In the genomic region with DNA sequence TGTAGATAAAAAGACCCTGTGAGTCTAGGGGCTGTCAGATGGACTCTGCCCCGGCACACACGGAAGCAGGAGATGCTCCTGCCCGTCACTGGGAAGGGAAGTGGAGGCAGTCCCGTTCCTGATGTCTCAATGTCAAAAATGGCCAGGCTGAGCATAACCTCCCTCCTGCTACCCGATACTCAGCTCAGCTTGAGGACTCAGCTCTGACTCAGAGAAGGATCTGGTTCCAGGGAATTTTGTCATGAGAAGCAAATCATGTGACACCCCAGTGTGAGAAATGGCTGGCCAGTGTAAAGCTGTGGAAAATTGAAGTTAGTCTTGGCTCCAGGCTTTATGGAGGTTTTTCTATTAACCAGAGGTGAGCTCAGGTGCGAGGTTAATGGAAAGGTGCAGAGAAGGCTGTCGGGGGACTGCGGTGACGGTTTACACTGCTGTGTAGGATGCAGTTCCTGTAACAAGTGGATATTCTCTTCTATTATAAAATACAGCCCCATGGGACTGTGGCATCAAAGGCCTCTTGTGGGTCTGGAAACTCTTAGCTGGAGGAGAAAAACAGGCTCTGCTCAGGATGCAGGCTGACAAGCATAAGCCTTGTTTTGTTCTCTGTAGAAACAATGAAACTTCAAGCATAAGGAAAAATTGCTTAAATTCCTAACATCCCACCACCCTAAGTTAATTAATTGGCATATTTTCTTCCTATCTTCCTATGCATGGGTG, we compare ENCODE assay signal across 8 cellular contexts. TPM values are rescaled to one million over a fixed set of nuclear protein-coding genes. Genes with fewer than 3 reads are reported as not detected.
DNase-seq lines count a peak whose midpoint lies in the region; ATAC-seq and TF ChIP-seq lines count a peak whose summit lies in the region.

No MANE protein-coding gene starts in this region.

- peak overlapping the region in 1 of 2 experiments; percentile 42; a peak in 2 of 4 replicates for H3K27ac ChIP-seq in SK-N-SH (ENCODE audit: low read depth in 2 of 2, low read length in 1 of 2)
- H3K27ac ChIP-seq in gastrocnemius medialis, result peak overlapping the region in 1 of 4 donors; percentile 27

- H3K9me3 ChIP-seq in SK-N-SH, result no peaks in the 10 kb centered on the region
- no peaks in the 10 kb centered on the region for H3K9me3 ChIP-seq in gastrocnemius medialis

- WGBS in SK-N-SH (ENCODE audit: low lambda C conversion rate), result 61% methylated on average over 9 of the region's 9 CpGs

- no peak for TF ChIP-seq POLR2A in gastrocnemius medialis (IDR thresholded peaks at IDR 0.05)

- H2AFZ ChIP-seq in SK-N-SH (ENCODE audit: low read depth), result peak overlapping the region; percentile 75; the same call in 1 of the 2 replicates

- no peak overlapping the region for H3K4me3 ChIP-seq in SK-N-SH (ENCODE audit: low read depth in 2 of 2, low read length in 1 of 2)
- no peak overlapping the region for H3K4me3 ChIP-seq in gastrocnemius medialis

- no peak overlapping the region for H3K9ac ChIP-seq in SK-N-SH

- DNase-seq in GM04504 (ENCODE audit: low read depth), result peak; percentile 80
- no peak for DNase-seq in SK-N-SH
- DNase-seq in glomerular endothelial cell (ENCODE audit: extremely low read depth, low read depth, low spot score), result peak; percentile 5
- DNase-seq in gastrocnemius medialis, result peak; percentile 59
- no peak for DNase-seq in NCI-H2081 treated with DMSO at 0.1 percent for 48 hours (lab: John Stamatoyannopoulos, UW)

- ATAC-seq in gastrocnemius medialis (peak; percentile 100), HG03280 (IDR thresholded peaks at IDR 0.05; ENCODE audit: unreplicated experiment) (no peak), HG03135 (IDR thresholded peaks at IDR 0.05; ENCODE audit: unreplicated experiment) (no peak), HG02571 (IDR thresholded peaks at IDR 0.05; ENCODE audit: unreplicated experiment) (no peak)

- POLR2A ChIA-PET in SK-N-SH (lab: Yijun Ruan, JAX), result no interaction called here

- intact Hi-C loops in gastrocnemius medialis (cut with DNase I; ENCODE audit: low total_unique reads), result no loop called here

- no peak for TF ChIP-seq RAD21 in SK-N-SH (IDR thresholded peaks at IDR 0.05; ENCODE audit: low read length)

- peaks cover 0 to 7% of the 10 kb centered on the region in 2 experiments; a peak in 2 of 4 replicates for H3K4me1 ChIP-seq in SK-N-SH (ENCODE audit: control insufficient read depth in 1 of 2, insufficient read depth in 2 of 2, low read depth in 1 of 2, low read length in 1 of 2)
- peaks cover 9 to 10% of the 10 kb centered on the region in 2 donors for H3K4me1 ChIP-seq in gastrocnemius medialis

- no peak for TF ChIP-seq CTCF in SK-N-SH (IDR thresholded peaks at IDR 0.05)
- no peak for TF ChIP-seq CTCF in gastrocnemius medialis (IDR thresholded peaks at IDR 0.05 in 4 of 5, conservative IDR thresholded peaks at IDR 0.05 in 1 of 5)

- TF ChIP-seq EP300 in SK-N-SH (IDR thresholded peaks at IDR 0.05; ENCODE audit: borderline replicate concordance in 1 of 2, low read depth in 1 of 2, low read length in 1 of 2), result no peak

- peak overlapping the region; percentile 63 for H3K4me2 ChIP-seq in SK-N-SH

- H3K27me3 ChIP-seq in SK-N-SH (ENCODE audit: insufficient read depth) (no peaks in the 10 kb centered on the region; the same call in 1 of the 2 replicates), gastrocnemius medialis (no peaks in the 10 kb centered on the region)

- no peaks in the 10 kb centered on the region for H3K9me2 ChIP-seq in SK-N-SH

- H3K36me3 ChIP-seq in SK-N-SH (replicated peaks in 1 of 2; ENCODE audit: control insufficient read depth in 1 of 2, insufficient read depth in 2 of 2, low read length in 1 of 2) (no peaks in the 10 kb centered on the region), gastrocnemius medialis (no peaks in the 10 kb centered on the region)

- in situ Hi-C loops in gastrocnemius medialis (cut with MboI; ENCODE audit: low sequenced_read_pairs in 4 of 4), result no loop called here

- no peaks in the 10 kb centered on the region for H4K20me1 ChIP-seq in SK-N-SH (ENCODE audit: insufficient read depth)

- CTCF ChIA-PET in SK-N-SH (lab: Yijun Ruan, JAX), result no interaction called here

- H3K79me2 ChIP-seq in SK-N-SH (ENCODE audit: insufficient read depth), result no peaks in the 10 kb centered on the region

- peaks cover 4% of the 10 kb centered on the region for H3F3A ChIP-seq in SK-N-SH (replicated peaks; ENCODE audit: insufficient read depth)

TF ChIP-seq in SK-N-SH, 30 proteins besides CTCF, POLR2A, EP300 and RAD21:
- TF ChIP-seq FOXJ3 (CRISPR knock-in tag; IDR thresholded peaks at IDR 0.05) (no peak), YY1 (IDR thresholded peaks at IDR 0.05; ENCODE audit: low read depth) (peak; percentile 71; the same call in 1 of the 2 replicates), TCF12 (IDR thresholded peaks at IDR 0.05) (peak; percentile 38; the same call in 1 of the 2 replicates), TEAD4 (IDR thresholded peaks at IDR 0.05; ENCODE audit: borderline replicate concordance, insufficient read depth) (no peak), RFX5 (IDR thresholded peaks at IDR 0.05; ENCODE audit: low read length) (no peak), JUND (IDR thresholded peaks at IDR 0.05) (peak; percentile 48; the same call in 1 of the 2 replicates), NFIC (IDR thresholded peaks at IDR 0.05; ENCODE audit: borderline replicate concordance) (peak; percentile 31), NRF1 (IDR thresholded peaks at IDR 0.05; ENCODE audit: low read depth, low read length) (no peak), FOSL2 (IDR thresholded peaks at IDR 0.05; ENCODE audit: borderline replicate concordance, low read depth) (peak; percentile 78; the same call in 1 of the 2 replicates), POLR2AphosphoS5 (IDR thresholded peaks at IDR 0.05; ENCODE audit: low read depth, low read length) (no peak), MEF2A (IDR thresholded peaks at IDR 0.05; ENCODE audit: borderline replicate concordance, low read depth) (no peak)
- TF ChIP-seq, protein P1, sequence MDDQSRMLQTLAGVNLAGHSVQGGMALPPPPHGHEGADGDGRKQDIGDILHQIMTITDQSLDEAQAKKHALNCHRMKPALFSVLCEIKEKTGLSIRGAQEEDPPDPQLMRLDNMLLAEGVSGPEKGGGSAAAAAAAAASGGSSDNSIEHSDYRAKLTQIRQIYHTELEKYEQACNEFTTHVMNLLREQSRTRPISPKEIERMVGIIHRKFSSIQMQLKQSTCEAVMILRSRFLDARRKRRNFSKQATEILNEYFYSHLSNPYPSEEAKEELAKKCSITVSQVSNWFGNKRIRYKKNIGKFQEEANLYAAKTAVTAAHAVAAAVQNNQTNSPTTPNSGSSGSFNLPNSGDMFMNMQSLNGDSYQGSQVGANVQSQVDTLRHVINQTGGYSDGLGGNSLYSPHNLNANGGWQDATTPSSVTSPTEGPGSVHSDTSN (IDR thresholded peaks at IDR 0.05), result peak; percentile 32; the same call in 1 of the 2 replicates
- TF ChIP-seq, protein P2, sequence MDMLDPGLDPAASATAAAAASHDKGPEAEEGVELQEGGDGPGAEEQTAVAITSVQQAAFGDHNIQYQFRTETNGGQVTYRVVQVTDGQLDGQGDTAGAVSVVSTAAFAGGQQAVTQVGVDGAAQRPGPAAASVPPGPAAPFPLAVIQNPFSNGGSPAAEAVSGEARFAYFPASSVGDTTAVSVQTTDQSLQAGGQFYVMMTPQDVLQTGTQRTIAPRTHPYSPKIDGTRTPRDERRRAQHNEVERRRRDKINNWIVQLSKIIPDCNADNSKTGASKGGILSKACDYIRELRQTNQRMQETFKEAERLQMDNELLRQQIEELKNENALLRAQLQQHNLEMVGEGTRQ (IDR thresholded peaks at IDR 0.05; ENCODE audit: borderline replicate concordance, low read depth, low read length), result no peak
- TF ChIP-seq, protein P3, sequence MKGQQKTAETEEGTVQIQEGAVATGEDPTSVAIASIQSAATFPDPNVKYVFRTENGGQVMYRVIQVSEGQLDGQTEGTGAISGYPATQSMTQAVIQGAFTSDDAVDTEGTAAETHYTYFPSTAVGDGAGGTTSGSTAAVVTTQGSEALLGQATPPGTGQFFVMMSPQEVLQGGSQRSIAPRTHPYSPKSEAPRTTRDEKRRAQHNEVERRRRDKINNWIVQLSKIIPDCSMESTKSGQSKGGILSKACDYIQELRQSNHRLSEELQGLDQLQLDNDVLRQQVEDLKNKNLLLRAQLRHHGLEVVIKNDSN (IDR thresholded peaks at IDR 0.05; ENCODE audit: borderline replicate concordance, low read depth), result peak; percentile 85
- TF ChIP-seq, protein P4, sequence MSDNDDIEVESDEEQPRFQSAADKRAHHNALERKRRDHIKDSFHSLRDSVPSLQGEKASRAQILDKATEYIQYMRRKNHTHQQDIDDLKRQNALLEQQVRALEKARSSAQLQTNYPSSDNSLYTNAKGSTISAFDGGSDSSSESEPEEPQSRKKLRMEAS (IDR thresholded peaks at IDR 0.05; ENCODE audit: low read depth), result peak; percentile 85; the same call in 1 of the 2 replicates

RNA-seq across cellular contexts. Expression of a gene that starts 24.7 kb away (rescaled TPM):
- polyA plus RNA-seq in SK-N-SH (2012; rRNA removed), result 8.8 and 9.4 TPM in 2 replicates
- polyA plus RNA-seq in SK-N-SH (2012; cell fraction: cytosol; rRNA removed), result 4.9 and 7.6 TPM in 2 replicates
- 9.4 and 9.9 TPM in 2 replicates for polyA plus RNA-seq in SK-N-SH (2012; cell fraction: nucleus; rRNA removed)
- total RNA-seq in glomerular endothelial cell (13.3 and 22.3 TPM in 2 replicates), gastrocnemius medialis (10 to 100 TPM in 3 of 4 donors, 1 to 10 TPM in 1; 8.5 to 26.8 (median 14.4) TPM)

Comparison
In these comparisons a context has a peak if more than half of its experiments do, and no peak if none do; other contexts are left out.
1. DNase-seq: peak in GM04504 (single experiment), glomerular endothelial cell (single experiment) and gastrocnemius medialis (2 of 2); none in SK-N-SH (single experiment) and NCI-H2081 treated with DMSO at 0.1 percent for 48 hours (single experiment).
2. ATAC-seq: peak in gastrocnemius medialis (2 of 2); none in HG03280 (single experiment), HG03135 (single experiment) and HG02571 (single experiment).